Comparison of ENCODE assay signal across 10 cellular contexts in the genomic region with DNA sequence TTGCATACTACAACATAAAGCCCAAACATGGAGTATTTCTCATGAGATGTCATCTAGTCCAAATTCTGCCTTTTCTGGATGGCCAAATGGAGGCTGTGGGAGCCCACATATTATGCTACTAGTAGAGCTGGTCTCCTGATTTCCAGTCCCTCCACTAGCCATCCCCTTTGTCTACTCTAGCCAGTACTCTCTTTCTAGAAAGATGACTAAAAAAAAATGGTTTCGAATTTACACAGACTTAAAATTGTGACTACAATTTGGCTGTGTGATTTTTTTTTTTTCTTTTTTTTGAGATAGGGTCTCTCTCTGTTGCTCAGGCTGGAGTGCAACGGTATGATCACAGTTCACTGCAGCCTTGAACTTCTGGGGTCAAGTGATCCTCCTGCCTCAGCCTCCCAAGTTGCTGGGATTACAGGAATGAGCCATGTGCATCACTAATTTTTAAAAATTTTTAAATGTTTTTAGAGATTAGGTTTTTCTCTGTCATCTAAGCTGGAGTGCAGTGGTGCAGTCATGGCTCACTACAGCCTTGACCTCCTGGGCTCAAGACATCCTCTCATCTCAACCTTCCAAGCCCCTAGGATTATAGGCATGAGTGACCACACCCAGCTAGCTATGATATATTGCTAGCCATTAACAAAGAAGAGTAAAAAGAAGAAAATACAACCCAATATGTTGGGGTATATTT.
DNase-seq lines count a peak whose midpoint lies in the region; ATAC-seq and TF ChIP-seq lines count a peak whose summit lies in the region.
"Had no signal": no experiment of that assay in that cellular context is flagged by ENCODE, and none has a peak within 500 bp of the region (broad histone marks: within the 10 kb centered on the region; RNA-seq: fewer than 3 reads in every experiment).

No MANE protein-coding gene starts in this region.

- DNase-seq in GM10266 (ENCODE audit: extremely low spot score) (peak; percentile 27), head of caudate nucleus (no peak), posterior cingulate gyrus (no peak), HPDE6-E6E7 (ENCODE audit: extremely low spot score) (no peak)
- no peak for DNase-seq in stimulated activated CD4-positive, alpha-beta T cell treated with anti-CD3 and anti-CD28 coated beads, Interleukin-12 subunit alpha, Interleukin-12 subunit beta, amount 100 ng/mL, for 4 hours
- DNase-seq: islet precursor cell, NCI-H1048 had no signal

- intact Hi-C loops in head of caudate nucleus (cut with DNase I): no loop called here
- intact Hi-C loops in posterior cingulate gyrus (cut with DNase I): no loop called here

- no peak for TF ChIP-seq CTCF in GM10266 (IDR thresholded peaks at IDR 0.05; ENCODE audit: control insufficient read depth, insufficient read depth, low read depth, missing control alignments)

- ATAC-seq in GM19023 (IDR thresholded peaks at IDR 0.05; ENCODE audit: unreplicated experiment) (peak; percentile 42), GM21825 (IDR thresholded peaks at IDR 0.05; ENCODE audit: unreplicated experiment) (peak; percentile 30), HG03342 (IDR thresholded peaks at IDR 0.05; ENCODE audit: unreplicated experiment) (peak; percentile 44)
